ENCODE assay signal across 8 cellular contexts in the genomic region with DNA sequence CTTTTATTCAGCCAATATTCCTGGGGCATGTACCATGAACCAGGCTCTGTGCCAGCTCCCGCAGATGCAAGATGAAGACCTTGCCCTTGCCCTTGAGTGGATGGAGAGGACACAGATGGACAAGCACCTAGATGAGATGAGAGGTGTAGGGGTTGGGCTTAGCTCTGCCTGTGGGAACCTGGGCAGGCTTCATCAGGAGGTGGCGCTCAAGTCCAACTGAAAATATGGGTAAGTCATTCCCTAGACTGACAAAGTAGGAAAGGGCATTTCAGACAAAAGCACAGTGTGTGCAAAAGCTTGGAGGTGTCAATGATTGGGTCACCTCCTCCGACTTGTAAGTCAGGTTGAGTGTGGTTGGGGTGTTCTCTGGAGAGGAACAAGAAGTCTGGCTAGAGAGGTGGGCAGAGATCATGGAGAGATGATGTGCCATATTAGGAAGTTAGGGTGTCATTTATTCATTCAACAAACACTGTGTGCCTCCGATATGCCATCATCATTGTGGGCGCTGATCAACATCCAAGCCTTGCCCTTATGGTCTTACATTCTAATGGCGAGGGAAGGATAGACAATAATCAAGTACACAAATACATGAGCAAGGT.
DNase-seq lines count a peak whose midpoint lies in the region; ATAC-seq, FAIRE-seq and TF ChIP-seq lines count a peak whose summit lies in the region.

No MANE protein-coding gene starts in this region.

- no peaks in the 10 kb centered on the region for H3K4me1 ChIP-seq in DOHH2 (ENCODE audit: control insufficient read depth, low read length)
- peaks cover 10% of the 10 kb centered on the region for H3K4me1 ChIP-seq in upper lobe of right lung

- H3K9me3 ChIP-seq in DOHH2 (ENCODE audit: control insufficient read depth, insufficient read depth, low read length) (no peaks in the 10 kb centered on the region), upper lobe of right lung (no peaks in the 10 kb centered on the region)

- H3F3A ChIP-seq in DOHH2 (ENCODE audit: control insufficient read depth, insufficient read depth), result no peaks in the 10 kb centered on the region

- H3K27ac ChIP-seq in DOHH2 (ENCODE audit: low read depth, low read length) (no peak overlapping the region), upper lobe of right lung (no peak overlapping the region)

- FAIRE-seq in HTR-8/SVneo (lab: Jason Lieb, UNC) (peak; percentile 23), bronchial epithelial cell (lab: Jason Lieb, UNC) (no peak)

- H3K79me2 ChIP-seq in DOHH2 (ENCODE audit: control insufficient read depth, low read length), result no peaks in the 10 kb centered on the region

- H3K4me3 ChIP-seq in DOHH2 (ENCODE audit: low read length) (no peak overlapping the region), bronchial epithelial cell (ENCODE audit: low read depth, low read length) (no peak overlapping the region), upper lobe of right lung (no peak overlapping the region)

- H3K27me3 ChIP-seq in DOHH2 (ENCODE audit: control insufficient read depth, low read length) (0 out of 2 replicates have a peak, but pooled peaks cover 2% of the 10 kb centered on the region), bronchial epithelial cell (ENCODE audit: control insufficient read depth, insufficient read depth, low read length) (no peaks in the 10 kb centered on the region), upper lobe of right lung (no peaks in the 10 kb centered on the region)

- no peak overlapping the region for H3K4me2 ChIP-seq in DOHH2 (ENCODE audit: low read length)

- TF ChIP-seq CTCF in DOHH2 (IDR thresholded peaks at IDR 0.05; ENCODE audit: low read depth, low read length, poor library complexity, severe bottlenecking) (peak; percentile 82), bronchial epithelial cell (IDR thresholded peaks at IDR 0.05; ENCODE audit: insufficient read depth, low read length, severe bottlenecking) (peak; percentile 96), upper lobe of right lung (IDR thresholded peaks at IDR 0.05) (peak; percentile 52)

- no peaks in the 10 kb centered on the region for H4K20me1 ChIP-seq in DOHH2 (ENCODE audit: control insufficient read depth, insufficient read depth, low read depth, low read length)

- H3K36me3 ChIP-seq in DOHH2 (ENCODE audit: control insufficient read depth, low read length) (no peaks in the 10 kb centered on the region), bronchial epithelial cell (ENCODE audit: control insufficient read depth, insufficient read depth, low read length) (no peaks in the 10 kb centered on the region), upper lobe of right lung (no peaks in the 10 kb centered on the region)

- H3K9me2 ChIP-seq in DOHH2 (replicated peaks; ENCODE audit: control insufficient read depth, low read length), result no peaks in the 10 kb centered on the region

- ATAC-seq in upper lobe of right lung, result peak; percentile 86
- ATAC-seq in HG02970 (IDR thresholded peaks at IDR 0.05; ENCODE audit: low FRiP score, unreplicated experiment), result no peak

- DNase-seq in HTR-8/SVneo (ENCODE audit: insufficient read length, low spot score), result peak; percentile 62
- peak; percentile 19 for DNase-seq in NOMO-1 treated with DMSO at 0.1 percent for 48 hours (lab: John Stamatoyannopoulos, UW; ENCODE audit: unreplicated experiment)
- DNase-seq in bronchial epithelial cell (ENCODE audit: low read depth), result peak; percentile 57
- peak; percentile 81 for DNase-seq in kidney tubule cell (ENCODE audit: low spot score)
- DNase-seq in upper lobe of right lung, result peak; percentile 77
- no peak for DNase-seq in NK-92 treated with Interleukin-12 subunit alpha and Interleukin-12 subunit beta, amount 100 ng/mL, for 24 hours (lab: John Stamatoyannopoulos, UW)

- intact Hi-C loops in upper lobe of right lung (cut with DNase I), result no loop called here
